In genomic region chr2:218755567-218756404, GRCh38 we compare ENCODE assay signal across 1 cellular context.
TF ChIP-seq lines count a peak whose summit lies in the region.

No MANE protein-coding gene starts in this region.

TF ChIP-seq in HepG2, 621 proteins besides CTCF, POLR2A, EP300 and RAD21 (continued from another document and continues in another):
- TF ChIP-seq HNF1B (CRISPR knock-in tag; IDR thresholded peaks at IDR 0.05): peak; percentile 95
- peak; percentile 80; the same call in 1 of the 2 replicates for TF ChIP-seq SPEN (CRISPR knock-in tag; IDR thresholded peaks at IDR 0.05; ENCODE audit: low read depth)
- TF ChIP-seq SP2 (CRISPR knock-in tag; IDR thresholded peaks at IDR 0.05): peak; percentile 15; the same call in 1 of the 2 replicates
- no peak for TF ChIP-seq TERF1 (CRISPR knock-in tag; IDR thresholded peaks at IDR 0.05)
- TF ChIP-seq ZNF354B (CRISPR knock-in tag; IDR thresholded peaks at IDR 0.05): no peak
- TF ChIP-seq ZNF597 (CRISPR knock-in tag; IDR thresholded peaks at IDR 0.05): no peak
- 0 out of 2 replicates have a peak, but pooled peaks have one; percentile 51 for TF ChIP-seq AKAP8 (CRISPR knock-in tag; IDR thresholded peaks at IDR 0.05)
- peak; percentile 92; the same call in 1 of the 2 replicates for TF ChIP-seq RORA (CRISPR knock-in tag; IDR thresholded peaks at IDR 0.05)
- TF ChIP-seq STAG1 (CRISPR knock-in tag; IDR thresholded peaks at IDR 0.05): peak; percentile 27
- no peak for TF ChIP-seq SETDB1 (CRISPR knock-in tag; IDR thresholded peaks at IDR 0.05; ENCODE audit: borderline replicate concordance)
- no peak for TF ChIP-seq ZMAT5 (CRISPR knock-in tag; IDR thresholded peaks at IDR 0.05; ENCODE audit: borderline replicate concordance, low read depth)
- no peak for TF ChIP-seq ZNF720 (CRISPR knock-in tag; IDR thresholded peaks at IDR 0.05)
- TF ChIP-seq NFIC (IDR thresholded peaks at IDR 0.05; ENCODE audit: low read length): peak; percentile 92
- TF ChIP-seq ZUFSP (CRISPR knock-in tag; IDR thresholded peaks at IDR 0.05; ENCODE audit: borderline replicate concordance): no peak
- peak; percentile 94 for TF ChIP-seq DMAP1 (CRISPR knock-in tag; IDR thresholded peaks at IDR 0.05)
- TF ChIP-seq SMC3 (IDR thresholded peaks at IDR 0.05; ENCODE audit: low read length): peak; percentile 60
- no peak for TF ChIP-seq ARNT (IDR thresholded peaks at IDR 0.05)
- TF ChIP-seq TOE1 (CRISPR knock-in tag; IDR thresholded peaks at IDR 0.05): peak; percentile 73; the same call in 1 of the 2 replicates
- no peak for TF ChIP-seq RELA (CRISPR knock-in tag; IDR thresholded peaks at IDR 0.05)
- TF ChIP-seq GATA4 (IDR thresholded peaks at IDR 0.05; ENCODE audit: borderline replicate concordance, low read depth): peak; percentile 89; the same call in 1 of the 2 replicates
- no peak for TF ChIP-seq ZNF326 (CRISPR knock-in tag; IDR thresholded peaks at IDR 0.05; ENCODE audit: borderline replicate concordance)
- TF ChIP-seq AKNA (CRISPR knock-in tag; IDR thresholded peaks at IDR 0.05; ENCODE audit: borderline replicate concordance): no peak
- TF ChIP-seq THAP7 (CRISPR knock-in tag; IDR thresholded peaks at IDR 0.05): peak; percentile 88
- TF ChIP-seq SKIL (CRISPR knock-in tag; IDR thresholded peaks at IDR 0.05; ENCODE audit: borderline replicate concordance): peak; percentile 94
- peak; percentile 94 for TF ChIP-seq ZNF574 (CRISPR knock-in tag; IDR thresholded peaks at IDR 0.05)
- peak; percentile 73 for TF ChIP-seq ZNF629 (CRISPR knock-in tag; conservative IDR thresholded peaks at IDR 0.05)
- TF ChIP-seq RFXAP (CRISPR knock-in tag; IDR thresholded peaks at IDR 0.05; ENCODE audit: borderline replicate concordance): peak; percentile 96
- peak; percentile 75; the same call in 1 of the 2 replicates for TF ChIP-seq NCOA5 (CRISPR knock-in tag; IDR thresholded peaks at IDR 0.05)
- TF ChIP-seq REPIN1 (CRISPR knock-in tag; IDR thresholded peaks at IDR 0.05; ENCODE audit: borderline replicate concordance, low read depth): peak; percentile 94; the same call in 1 of the 2 replicates
- TF ChIP-seq AHR (CRISPR knock-in tag; IDR thresholded peaks at IDR 0.05): no peak
- no peak for TF ChIP-seq ZNF180 (CRISPR knock-in tag; IDR thresholded peaks at IDR 0.05; ENCODE audit: borderline replicate concordance, low read depth)
- no peak for TF ChIP-seq ZIK1 (CRISPR knock-in tag; IDR thresholded peaks at IDR 0.05; ENCODE audit: borderline replicate concordance, low read depth)
- peak; percentile 83 for TF ChIP-seq XBP1 (CRISPR knock-in tag; IDR thresholded peaks at IDR 0.05)
- TF ChIP-seq CBFB (CRISPR knock-in tag; IDR thresholded peaks at IDR 0.05): peak; percentile 85
- no peak for TF ChIP-seq CSRNP2 (CRISPR knock-in tag; conservative IDR thresholded peaks at IDR 0.05; ENCODE audit: low read depth)
- no peak for TF ChIP-seq CENPX (CRISPR knock-in tag; IDR thresholded peaks at IDR 0.05)
